10 cellular contexts compared by ENCODE assay signal in genomic region chr17:28426081-28426519, GRCh38. TPM values are rescaled to one million over a fixed set of nuclear protein-coding genes. Genes with fewer than 3 reads are reported as not detected.
DNase-seq lines count a peak whose midpoint lies in the region; ATAC-seq, FAIRE-seq and TF ChIP-seq lines count a peak whose summit lies in the region.
"Had no signal": no experiment of that assay in that cellular context is flagged by ENCODE, and none has a peak within 500 bp of the region (broad histone marks: within the 10 kb centered on the region; RNA-seq: fewer than 3 reads in every experiment).

No MANE protein-coding gene starts in this region.

- in situ Hi-C loops in HepG2 (cut with HindIII; ENCODE audit: extremely low pct_ligation_motif_present, low pct_unique_long_range_greater_than_20kb), result no loop called here

- no peak overlapping the region for H3K23ac ChIP-seq in H9 (ENCODE audit: insufficient read length, low read depth, low read length)

- H4K8ac ChIP-seq in H9 (replicated peaks; ENCODE audit: insufficient read length, low read depth, low read length), result no peak overlapping the region

- no CpG with 5 or more reads among the region's 9 CpGs for WGBS in H9 (ENCODE audit: extremely low coverage, insufficient read length, low lambda C conversion rate)
- 21% methylated on average over 5 of the region's 9 CpGs for WGBS in HepG2 (ENCODE audit: low lambda C conversion rate)

- intact Hi-C loops in HepG2 (cut with micrococcal nuclease; ENCODE audit: unreplicated experiment), result no loop called here

- H3K79me2 ChIP-seq in H9 (ENCODE audit: insufficient read depth, low read length) (no peaks in the 10 kb centered on the region), HepG2 (ENCODE audit: insufficient read depth, low read length) (no peaks in the 10 kb centered on the region)

- H3K9me3 ChIP-seq in BE2C (no peaks in the 10 kb centered on the region), H9 (ENCODE audit: control insufficient read depth, low read depth, low read length) (no peaks in the 10 kb centered on the region), adipocyte (ENCODE audit: control insufficient read depth, low read length) (no peaks in the 10 kb centered on the region), HepG2 (ENCODE audit: low read length) (no peaks in the 10 kb centered on the region)

- no peak overlapping the region for H3K27ac ChIP-seq in H9 (ENCODE audit: insufficient read length, low read depth, low read length)
- H3K27ac ChIP-seq in HepG2 (ENCODE audit: extremely low read length, insufficient read depth, low read length), result no peak overlapping the region

- no peak overlapping the region for H4K5ac ChIP-seq in H9 (ENCODE audit: insufficient read length, low read depth, low read length)

- no peak overlapping the region for H2AFZ ChIP-seq in H9 (ENCODE audit: low read length)
- no peak overlapping the region for H2AFZ ChIP-seq in HepG2 (ENCODE audit: low read length)

- DNase-seq in BE2C, result peak; percentile 27
- DNase-seq in H9, result peak; percentile 83
- DNase-seq in adipocyte (ENCODE audit: low read depth), result peak; percentile 11
- DNase-seq in HepG2 (ENCODE audit: low spot score), result peak; percentile 16
- no peak for DNase-seq in ureter (ENCODE audit: low spot score)
- no peak for DNase-seq in inferior parietal cortex (ENCODE audit: extremely low spot score)
- no peak for DNase-seq in activated T-cell treated with anti-CD3 and anti-CD28 coated beads, Interleukin-2, amount 50 U/mL, for 72 hours
- DNase-seq: naive thymus-derived CD4-positive, alpha-beta T cell had no signal

- H3T11ph ChIP-seq in H9 (ENCODE audit: low read length), result no peak overlapping the region

- H3K4me3 Mint-ChIP-seq in H9, result no peak overlapping the region
- no peak overlapping the region for H3K4me3 Mint-ChIP-seq in activated T-cell treated with anti-CD3 and anti-CD28 coated beads, Interleukin-2, amount 50 U/mL, for 72 hours
- H3K4me3 Mint-ChIP-seq: naive thymus-derived CD4-positive, alpha-beta T cell had no signal

- H3K4me2 ChIP-seq in H9 (ENCODE audit: insufficient read depth, insufficient read length, low read length) (no peak overlapping the region), HepG2 (ENCODE audit: low read depth, low read length) (0 out of 2 replicates have a peak overlapping the region, but pooled peaks have one; percentile 20)

- H3K9ac ChIP-seq in H9 (ENCODE audit: extremely low read depth, insufficient read length, low read length) (no peak overlapping the region), adipocyte (ENCODE audit: low read length) (no peak overlapping the region), HepG2 (ENCODE audit: insufficient read depth, low read depth, low read length) (no peak overlapping the region)

- no peak overlapping the region for H2BK20ac ChIP-seq in H9 (ENCODE audit: low read depth, low read length, poor library complexity, severe bottlenecking)

- no peak overlapping the region for H2BK5ac ChIP-seq in H9 (ENCODE audit: insufficient read length, low read length)

- H3K14ac ChIP-seq in H9 (ENCODE audit: insufficient read depth, low read length), result no peak overlapping the region

- no peak overlapping the region for H3K56ac ChIP-seq in H9 (ENCODE audit: insufficient read length, low read depth, low read length)

- H3K27me3 ChIP-seq in BE2C (no peaks in the 10 kb centered on the region), H9 (ENCODE audit: insufficient read depth, low read length) (no peaks in the 10 kb centered on the region), adipocyte (replicated peaks; ENCODE audit: control insufficient read depth, insufficient read depth, low read length) (peaks cover 25% of the 10 kb centered on the region), HepG2 (ENCODE audit: control insufficient read depth in 1 of 2, insufficient read depth in 2 of 2, low read length in 2 of 2) (peaks cover 0 to 3% of the 10 kb centered on the region in 2 experiments; a peak in 2 of 5 replicates)

- peaks cover 18% of the 10 kb centered on the region for H3K27me3 Mint-ChIP-seq in H9 (ENCODE audit: low read depth)
- H3K27me3 Mint-ChIP-seq in activated T-cell treated with anti-CD3 and anti-CD28 coated beads, Interleukin-2, amount 50 U/mL, for 72 hours (ENCODE audit: low read depth), result peaks cover 6% of the 10 kb centered on the region

- peak; percentile 96 for ATAC-seq in HepG2
- no peak for ATAC-seq in GM21528 (IDR thresholded peaks at IDR 0.05; ENCODE audit: low FRiP score, unreplicated experiment)
- ATAC-seq in activated T-cell treated with anti-CD3 and anti-CD28 coated beads, Interleukin-2, amount 50 U/mL, for 72 hours (replicated peaks in 1 of 2), result no peak
- ATAC-seq: naive thymus-derived CD4-positive, alpha-beta T cell had no signal

- no peak overlapping the region for H3K27ac Mint-ChIP-seq in H9
- no peak overlapping the region for H3K27ac Mint-ChIP-seq in activated T-cell treated with anti-CD3 and anti-CD28 coated beads, Interleukin-2, amount 50 U/mL, for 72 hours
- H3K27ac Mint-ChIP-seq: naive thymus-derived CD4-positive, alpha-beta T cell had no signal

- no peaks in the 10 kb centered on the region for H3K36me3 Mint-ChIP-seq in H9 (ENCODE audit: insufficient read depth in 1 of 3, low read depth in 3 of 3)
- H3K36me3 Mint-ChIP-seq in activated T-cell treated with anti-CD3 and anti-CD28 coated beads, Interleukin-2, amount 50 U/mL, for 72 hours (ENCODE audit: insufficient read depth in 2 of 2), result no peaks in the 10 kb centered on the region
- H3K36me3 Mint-ChIP-seq: naive thymus-derived CD4-positive, alpha-beta T cell had no signal

- TF ChIP-seq RAD21 in HepG2 (CRISPR knock-in tag; IDR thresholded peaks at IDR 0.05), result no peak

- no peak overlapping the region for H3K4me3 ChIP-seq in BE2C (ENCODE audit: low read depth, low read length)
- H3K4me3 ChIP-seq in adipocyte (ENCODE audit: low read length), result no peak overlapping the region
- H3K4me3 ChIP-seq in HepG2 (replicated peaks in 1 of 3; ENCODE audit: insufficient read depth in 1 of 3, low read depth in 2 of 3, low read length in 3 of 3), result no peak overlapping the region

- H3K36me3 ChIP-seq in BE2C (no peaks in the 10 kb centered on the region), adipocyte (ENCODE audit: control insufficient read depth, insufficient read depth, low read length, severe bottlenecking) (no peaks in the 10 kb centered on the region), HepG2 (replicated peaks in 1 of 2; ENCODE audit: control insufficient read depth in 1 of 2, insufficient read depth in 2 of 2, low read length in 2 of 2) (no peaks in the 10 kb centered on the region)

- H3K79me1 ChIP-seq in H9 (ENCODE audit: insufficient read depth, low read depth, low read length, poor library complexity, severe bottlenecking), result no peaks in the 10 kb centered on the region

- H2BK15ac ChIP-seq in H9 (ENCODE audit: low read depth, low read length), result no peak overlapping the region

- POLR2A ChIA-PET in HepG2 (lab: Yijun Ruan, JAX), result interaction anchor here (1.0 kb wide), 1 partner anchor 9 kb away, joined by 3 read pairs; no protein-coding TSS in a partner anchor

- no peak overlapping the region for H3K4ac ChIP-seq in H9 (ENCODE audit: low read depth, low read length)

- CTCF ChIA-PET in HepG2 (lab: Yijun Ruan, JAX; ENCODE audit: low intra/inter-chr PET ratio, low total read pairs), result interaction anchor here (1.3 kb wide), 1 partner anchor 9 kb away, joined by 6 read pairs; no protein-coding TSS in a partner anchor

- H3K23me2 ChIP-seq in H9 (ENCODE audit: insufficient read length, low read depth, low read length, poor library complexity, severe bottlenecking), result no peaks in the 10 kb centered on the region

- H3K9me3 Mint-ChIP-seq in H9, result no peaks in the 10 kb centered on the region
- H3K9me3 Mint-ChIP-seq in activated T-cell treated with anti-CD3 and anti-CD28 coated beads, Interleukin-2, amount 50 U/mL, for 72 hours, result no peaks in the 10 kb centered on the region
- H3K9me3 Mint-ChIP-seq: naive thymus-derived CD4-positive, alpha-beta T cell had no signal

- no peak overlapping the region for H2BK12ac ChIP-seq in H9 (ENCODE audit: insufficient read length, low read depth, low read length)

- no peak overlapping the region for H2AK5ac ChIP-seq in H9 (ENCODE audit: insufficient read length, low read length)

- H4K20me1 ChIP-seq in H9 (ENCODE audit: control insufficient read depth, insufficient read depth, insufficient read length) (no peaks in the 10 kb centered on the region), HepG2 (ENCODE audit: insufficient read depth, low read length) (no peaks in the 10 kb centered on the region)

- BruUV-seq in HepG2 (replicated peaks; lab: Mats Ljungman, UMichigan), result no TSS peak

- no peak overlapping the region for H3K18ac ChIP-seq in H9 (ENCODE audit: insufficient read length, low read depth, low read length)

- FAIRE-seq in HepG2 (lab: Jason Lieb, UNC), result peak; percentile 49
- FAIRE-seq: GM18507 had no signal

- H3K4me1 Mint-ChIP-seq in H9, result peaks cover 0 to 4% of the 10 kb centered on the region in 2 experiments; a peak in 1 of 4 replicates
- H3K4me1 Mint-ChIP-seq in activated T-cell treated with anti-CD3 and anti-CD28 coated beads, Interleukin-2, amount 50 U/mL, for 72 hours (ENCODE audit: low read depth), result no peaks in the 10 kb centered on the region

- H2BK120ac ChIP-seq in H9 (ENCODE audit: low read depth, low read length, poor library complexity, severe bottlenecking), result no peak overlapping the region

- TF ChIP-seq POLR2A in HepG2 (IDR thresholded peaks at IDR 0.05; ENCODE audit: insufficient read depth in 1 of 2, low read depth in 2 of 2, low read length in 2 of 2), result no peak

- TF ChIP-seq EP300 in HepG2 (IDR thresholded peaks at IDR 0.05; ENCODE audit: low read depth in 2 of 2, low read length in 2 of 2) (no peak), HepG2 (CRISPR knock-in tag; IDR thresholded peaks at IDR 0.05; ENCODE audit: borderline replicate concordance) (no peak)

- TF ChIP-seq CTCF in BE2C (IDR thresholded peaks at IDR 0.05; ENCODE audit: low read depth, low read length), result peak; percentile 42
- peak; percentile 71 for TF ChIP-seq CTCF in H9 (conservative IDR thresholded peaks at IDR 0.05)
- TF ChIP-seq CTCF in HepG2 (CRISPR knock-in tag; IDR thresholded peaks at IDR 0.05), result peak; percentile 65

- H3K4me1 ChIP-seq in BE2C (no peaks in the 10 kb centered on the region), H9 (ENCODE audit: insufficient read depth, low read length) (no peaks in the 10 kb centered on the region), adipocyte (ENCODE audit: control insufficient read depth, insufficient read depth, low read length) (no peaks in the 10 kb centered on the region), HepG2 (ENCODE audit: insufficient read depth, low read length) (peaks cover 24% of the 10 kb centered on the region)

- H4K91ac ChIP-seq in H9 (ENCODE audit: insufficient read length, low read depth, low read length), result no peak overlapping the region

RNA-seq across cellular contexts. Expression of gene SLC46A1, which starts 20.1 kb away (rescaled TPM):
- polyA plus RNA-seq in BE2C (2012; ENCODE audit: insufficient read depth, insufficient read length, low read depth), result 7.7 TPM
- total RNA-seq in H9 (2021) (8.7 and 9.1 TPM in 2 replicates), HepG2 (2016; rRNA removed; fragmentation: Illumina TruSeq; extraction: Trizol) (9.4 and 22.6 TPM in 2 replicates), ureter (15.4 TPM)
- total RNA-seq in HepG2 (2016; cell fraction: cytosol; rRNA removed; fragmentation: Illumina TruSeq; extraction: Trizol; ENCODE audit: low read depth), result 3.5 and 5.4 TPM in 2 replicates
- total RNA-seq in HepG2 (2016; cell fraction: insoluble cytoplasmic fraction; rRNA removed; fragmentation: Illumina TruSeq; extraction: Trizol), result 9.1 and 22.4 TPM in 2 replicates
- total RNA-seq in HepG2 (2016; cell fraction: membrane; rRNA removed; fragmentation: Illumina TruSeq; extraction: Trizol), result 5.8 and 10.3 TPM in 2 replicates
- 30.8 and 32.9 TPM in 2 replicates for total RNA-seq in HepG2 (2016; cell fraction: nucleus; rRNA removed; fragmentation: Illumina TruSeq; extraction: Trizol)
- polyA plus RNA-seq in HepG2 (2011; rRNA removed), result 19.6 and 25.8 TPM in 2 replicates
- 12.7 and 13.7 TPM in 2 replicates for polyA plus RNA-seq in HepG2 (2011; cell fraction: cytosol; rRNA removed)
- 30.3 and 37.6 TPM in 2 replicates for polyA plus RNA-seq in HepG2 (2011; cell fraction: nucleus; rRNA removed)
- polyA plus RNA-seq in HepG2 (2012), result 14.5 and 20.5 TPM in 2 replicates
- 1.8 and 2.3 TPM in 2 replicates for polyA plus RNA-seq in HepG2 (2016; cell fraction: cytosol; fragmentation: Illumina TruSeq; extraction: Trizol; ENCODE audit: low read depth)
- 9.0 and 9.7 TPM in 2 replicates for polyA plus RNA-seq in HepG2 (2016; cell fraction: insoluble cytoplasmic fraction; fragmentation: Illumina TruSeq; extraction: Trizol; ENCODE audit: low read depth)
- 2.4 and 3.5 TPM in 2 replicates for polyA plus RNA-seq in HepG2 (2016; cell fraction: membrane; fragmentation: Illumina TruSeq; extraction: Trizol; ENCODE audit: low read depth)
- polyA plus RNA-seq in HepG2 (2016; cell fraction: nucleus; fragmentation: Illumina TruSeq; extraction: Trizol; ENCODE audit: insufficient read depth, low read depth), result 37.8 and 44.2 TPM in 2 replicates
- 37.9 and 60.4 TPM in 2 replicates for polyA minus RNA-seq in HepG2 (2011; rRNA and poly(A)+ RNA removed; ENCODE audit: low replicate concordance)
- polyA minus RNA-seq in HepG2 (2011; cell fraction: cytosol; rRNA and poly(A)+ RNA removed), result 16.3 and 22.3 TPM in 2 replicates
- polyA minus RNA-seq in HepG2 (2011; cell fraction: nucleus; rRNA and poly(A)+ RNA removed), result 31.0 and 41.5 TPM in 2 replicates
- 1 to 10 TPM; 2.1 TPM for total RNA-seq in activated T-cell treated with anti-CD3 and anti-CD28 coated beads, Interleukin-2, amount 50 U/mL, for 72 hours

RNA-seq across cellular contexts. Expression of gene SLC13A2, which starts 47.3 kb away (rescaled TPM):
- polyA plus RNA-seq in BE2C (2012; ENCODE audit: insufficient read depth, insufficient read length, low read depth), result not detected
- total RNA-seq in H9 (2021) (not detected in 2 replicates), HepG2 (2016; rRNA removed; fragmentation: Illumina TruSeq; extraction: Trizol) (not detected in 2 replicates), ureter (0.62 TPM)
- not detected in 2 replicates for total RNA-seq in HepG2 (2016; cell fraction: cytosol; rRNA removed; fragmentation: Illumina TruSeq; extraction: Trizol; ENCODE audit: low read depth)
- not detected in 2 replicates for total RNA-seq in HepG2 (2016; cell fraction: insoluble cytoplasmic fraction; rRNA removed; fragmentation: Illumina TruSeq; extraction: Trizol)
- total RNA-seq in HepG2 (2016; cell fraction: membrane; rRNA removed; fragmentation: Illumina TruSeq; extraction: Trizol), result not detected in 2 replicates
- not detected in 2 replicates for total RNA-seq in HepG2 (2016; cell fraction: nucleus; rRNA removed; fragmentation: Illumina TruSeq; extraction: Trizol)
- polyA plus RNA-seq in HepG2 (2011; rRNA removed), result 0.07 TPM in 1 of 2 replicates, not detected in the other
- not detected in 2 replicates for polyA plus RNA-seq in HepG2 (2011; cell fraction: cytosol; rRNA removed)
- polyA plus RNA-seq in HepG2 (2011; cell fraction: nucleus; rRNA removed), result not detected in 2 replicates
- polyA plus RNA-seq in HepG2 (2012), result not detected in 2 replicates
- polyA plus RNA-seq in HepG2 (2016; cell fraction: cytosol; fragmentation: Illumina TruSeq; extraction: Trizol; ENCODE audit: low read depth), result not detected in 2 replicates
- polyA plus RNA-seq in HepG2 (2016; cell fraction: insoluble cytoplasmic fraction; fragmentation: Illumina TruSeq; extraction: Trizol; ENCODE audit: low read depth), result not detected in 2 replicates
- polyA plus RNA-seq in HepG2 (2016; cell fraction: membrane; fragmentation: Illumina TruSeq; extraction: Trizol; ENCODE audit: low read depth), result not detected in 2 replicates
- polyA plus RNA-seq in HepG2 (2016; cell fraction: nucleus; fragmentation: Illumina TruSeq; extraction: Trizol; ENCODE audit: insufficient read depth, low read depth), result not detected in 2 replicates
- not detected in 2 replicates for polyA minus RNA-seq in HepG2 (2011; rRNA and poly(A)+ RNA removed; ENCODE audit: low replicate concordance)
- not detected in 2 replicates for polyA minus RNA-seq in HepG2 (2011; cell fraction: cytosol; rRNA and poly(A)+ RNA removed)
- polyA minus RNA-seq in HepG2 (2011; cell fraction: nucleus; rRNA and poly(A)+ RNA removed), result not detected in 2 replicates
- not detected for total RNA-seq in activated T-cell treated with anti-CD3 and anti-CD28 coated beads, Interleukin-2, amount 50 U/mL, for 72 hours
- total RNA-seq: naive thymus-derived CD4-positive, alpha-beta T cell had no signal
- polyA plus RNA-seq: naive thymus-derived CD4-positive, alpha-beta T cell had no signal

RNA-seq across cellular contexts. Expression of gene SARM1, which starts 54.6 kb away (rescaled TPM):
- 22.6 TPM for polyA plus RNA-seq in BE2C (2012; ENCODE audit: insufficient read depth, insufficient read length, low read depth)
- total RNA-seq in H9 (2021) (5.1 and 5.4 TPM in 2 replicates), HepG2 (2016; rRNA removed; fragmentation: Illumina TruSeq; extraction: Trizol) (0.25 and 0.73 TPM in 2 replicates), ureter (34.7 TPM)
- 0.09 and 0.20 TPM in 2 replicates for total RNA-seq in HepG2 (2016; cell fraction: cytosol; rRNA removed; fragmentation: Illumina TruSeq; extraction: Trizol; ENCODE audit: low read depth)
- total RNA-seq in HepG2 (2016; cell fraction: insoluble cytoplasmic fraction; rRNA removed; fragmentation: Illumina TruSeq; extraction: Trizol), result 0.73 and 0.78 TPM in 2 replicates
- 0.09 and 0.28 TPM in 2 replicates for total RNA-seq in HepG2 (2016; cell fraction: membrane; rRNA removed; fragmentation: Illumina TruSeq; extraction: Trizol)
- total RNA-seq in HepG2 (2016; cell fraction: nucleus; rRNA removed; fragmentation: Illumina TruSeq; extraction: Trizol), result 0.84 and 0.94 TPM in 2 replicates
- 0.86 and 1.1 TPM in 2 replicates for polyA plus RNA-seq in HepG2 (2011; rRNA removed)
- polyA plus RNA-seq in HepG2 (2011; cell fraction: cytosol; rRNA removed), result 0.30 and 0.56 TPM in 2 replicates
- 5.4 and 6.1 TPM in 2 replicates for polyA plus RNA-seq in HepG2 (2011; cell fraction: nucleus; rRNA removed)
- 0.36 and 3.0 TPM in 2 replicates for polyA plus RNA-seq in HepG2 (2012)
- polyA plus RNA-seq in HepG2 (2016; cell fraction: cytosol; fragmentation: Illumina TruSeq; extraction: Trizol; ENCODE audit: low read depth), result 0.14 and 0.16 TPM in 2 replicates
- polyA plus RNA-seq in HepG2 (2016; cell fraction: insoluble cytoplasmic fraction; fragmentation: Illumina TruSeq; extraction: Trizol; ENCODE audit: low read depth), result 0.27 and 0.61 TPM in 2 replicates
- polyA plus RNA-seq in HepG2 (2016; cell fraction: membrane; fragmentation: Illumina TruSeq; extraction: Trizol; ENCODE audit: low read depth), result 0.22 and 0.23 TPM in 2 replicates
- 2.1 and 2.7 TPM in 2 replicates for polyA plus RNA-seq in HepG2 (2016; cell fraction: nucleus; fragmentation: Illumina TruSeq; extraction: Trizol; ENCODE audit: insufficient read depth, low read depth)
- 2.2 and 23.4 TPM in 2 replicates for polyA minus RNA-seq in HepG2 (2011; rRNA and poly(A)+ RNA removed; ENCODE audit: low replicate concordance)
- polyA minus RNA-seq in HepG2 (2011; cell fraction: cytosol; rRNA and poly(A)+ RNA removed), result 0.09 and 0.30 TPM in 2 replicates
- 3.9 TPM in 2 replicates for polyA minus RNA-seq in HepG2 (2011; cell fraction: nucleus; rRNA and poly(A)+ RNA removed)
- total RNA-seq in activated T-cell treated with anti-CD3 and anti-CD28 coated beads, Interleukin-2, amount 50 U/mL, for 72 hours, result 10 to 100 TPM; 22.4 to 24.3 TPM

RNA-seq across cellular contexts. Expression of gene VTN, which starts 56.0 kb away (rescaled TPM):
- polyA plus RNA-seq in BE2C (2012; ENCODE audit: insufficient read depth, insufficient read length, low read depth), result 0.31 TPM
- total RNA-seq in H9 (2021) (0.13 TPM in 1 of 2 replicates, not detected in the other), HepG2 (2016; rRNA removed; fragmentation: Illumina TruSeq; extraction: Trizol) (43.9 and 108 TPM in 2 replicates), ureter (1.0 TPM)
- total RNA-seq in HepG2 (2016; cell fraction: cytosol; rRNA removed; fragmentation: Illumina TruSeq; extraction: Trizol; ENCODE audit: low read depth), result 11.6 and 13.5 TPM in 2 replicates
- total RNA-seq in HepG2 (2016; cell fraction: insoluble cytoplasmic fraction; rRNA removed; fragmentation: Illumina TruSeq; extraction: Trizol), result 42.5 and 110 TPM in 2 replicates
- total RNA-seq in HepG2 (2016; cell fraction: membrane; rRNA removed; fragmentation: Illumina TruSeq; extraction: Trizol), result 21.9 and 23.9 TPM in 2 replicates
- total RNA-seq in HepG2 (2016; cell fraction: nucleus; rRNA removed; fragmentation: Illumina TruSeq; extraction: Trizol), result 103 and 124 TPM in 2 replicates
- 131 and 230 TPM in 2 replicates for polyA plus RNA-seq in HepG2 (2011; rRNA removed)
- polyA plus RNA-seq in HepG2 (2011; cell fraction: cytosol; rRNA removed), result 124 and 146 TPM in 2 replicates
- 140 and 166 TPM in 2 replicates for polyA plus RNA-seq in HepG2 (2011; cell fraction: nucleus; rRNA removed)
- polyA plus RNA-seq in HepG2 (2012), result 284 and 339 TPM in 2 replicates
- polyA plus RNA-seq in HepG2 (2016; cell fraction: cytosol; fragmentation: Illumina TruSeq; extraction: Trizol; ENCODE audit: low read depth), result 22.3 and 24.7 TPM in 2 replicates
- 46.3 and 58.2 TPM in 2 replicates for polyA plus RNA-seq in HepG2 (2016; cell fraction: insoluble cytoplasmic fraction; fragmentation: Illumina TruSeq; extraction: Trizol; ENCODE audit: low read depth)
- polyA plus RNA-seq in HepG2 (2016; cell fraction: membrane; fragmentation: Illumina TruSeq; extraction: Trizol; ENCODE audit: low read depth), result 29.7 and 32.6 TPM in 2 replicates
- 199 and 223 TPM in 2 replicates for polyA plus RNA-seq in HepG2 (2016; cell fraction: nucleus; fragmentation: Illumina TruSeq; extraction: Trizol; ENCODE audit: insufficient read depth, low read depth)
- polyA minus RNA-seq in HepG2 (2011; rRNA and poly(A)+ RNA removed; ENCODE audit: low replicate concordance), result 37.6 and 134 TPM in 2 replicates
- 45.8 and 97.8 TPM in 2 replicates for polyA minus RNA-seq in HepG2 (2011; cell fraction: cytosol; rRNA and poly(A)+ RNA removed)
- polyA minus RNA-seq in HepG2 (2011; cell fraction: nucleus; rRNA and poly(A)+ RNA removed), result 30.3 and 66.1 TPM in 2 replicates
- under 1 TPM; 0.19 to 0.30 TPM for total RNA-seq in activated T-cell treated with anti-CD3 and anti-CD28 coated beads, Interleukin-2, amount 50 U/mL, for 72 hours

Comparison
In these comparisons a context has a peak if more than half of its experiments do, and no peak if none do; other contexts are left out.
1. DNase-seq: peak in BE2C (single experiment), H9 (single experiment), adipocyte (single experiment) and HepG2 (single experiment); none in ureter (single experiment), inferior parietal cortex (single experiment) and activated T-cell treated with anti-CD3 and anti-CD28 coated beads, Interleukin-2, amount 50 U/mL, for 72 hours (0 of 2).
2. Peak in every context shown above with its lines, with median percentiles within 50 percentile points of each other: CTCF ChIP-seq.